Comparison of ENCODE assay signal across 29 cellular contexts in the genomic region with DNA sequence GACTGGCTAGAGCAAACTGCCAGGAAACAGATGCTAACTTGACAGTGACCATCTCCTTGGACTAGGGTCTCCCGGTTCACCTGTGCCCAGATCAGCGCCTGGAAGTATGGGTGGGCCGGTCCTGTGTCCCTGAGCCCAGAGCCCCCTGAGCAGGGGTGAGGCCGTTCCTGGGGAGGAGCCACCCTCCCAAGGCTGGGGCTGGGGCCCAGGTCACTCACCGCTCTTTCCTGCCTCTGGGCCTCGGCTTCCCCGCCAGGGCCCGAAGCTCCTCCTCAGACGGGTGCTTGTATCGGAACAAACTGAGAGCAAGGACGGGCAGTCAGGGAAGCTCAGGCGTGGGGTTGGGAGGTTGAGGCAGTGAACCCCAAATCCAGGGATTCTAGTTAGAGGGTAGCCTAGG. TPM values are rescaled to one million over a fixed set of nuclear protein-coding genes. Genes with fewer than 3 reads are reported as not detected.
"Had no signal": no experiment of that assay in that cellular context is flagged by ENCODE, and none has a peak within 500 bp of the region (broad histone marks: within the 10 kb centered on the region; RNA-seq: fewer than 3 reads in every experiment).

No MANE protein-coding gene starts in this region.

- H3K4me3 ChIP-seq: coronary artery, dorsolateral prefrontal cortex, esophagus squamous epithelium, gastrocnemius medialis, heart right ventricle, left lung, lower lobe of right lung, mucosa of descending colon had no signal

- DNase-seq: dermis blood vessel endothelial cell; dorsolateral prefrontal cortex; effector CD4-positive, alpha-beta T cell; effector memory CD4-positive, alpha-beta T cell; erythroblast; esophagus squamous epithelium; foreskin fibroblast; foreskin melanocyte; gastrocnemius medialis; glutamatergic neuron; head of caudate nucleus; heart right ventricle; hippocampal formation; left cardiac atrium; left ventricle myocardium superior; lower lobe of right lung; mesenchymal stem cell; mucosa of descending colon had no signal

- FAIRE-seq: colon, endometrium, islet of Langerhans, keratinocyte had no signal

- H3K27ac Mint-ChIP-seq: mesothelial cell of epicardium had no signal

- ATAC-seq: esophagus mucosa, gastrocnemius medialis, heart right ventricle, left cardiac atrium, left lung, left ventricle myocardium superior, lower lobe of right lung, mucosa of descending colon had no signal

- H3K4me3 Mint-ChIP-seq: mesothelial cell of epicardium had no signal

- H3K27me3 ChIP-seq: dorsolateral prefrontal cortex, esophagus squamous epithelium, gastrocnemius medialis, heart right ventricle, left lung had no signal

- H3K36me3 ChIP-seq: lower lobe of right lung had no signal

- H3K27ac ChIP-seq: coronary artery, epithelial cell of prostate, esophagus squamous epithelium, heart right ventricle, left lung, lower lobe of right lung had no signal

RNA-seq across cellular contexts. Expression of a gene that starts 37.2 kb away (rescaled TPM):
- total RNA-seq: glomerular endothelial cell, left ventricle myocardium superior, myocyte had no signal
